1 cellular context compared by ENCODE assay signal in the genomic region with DNA sequence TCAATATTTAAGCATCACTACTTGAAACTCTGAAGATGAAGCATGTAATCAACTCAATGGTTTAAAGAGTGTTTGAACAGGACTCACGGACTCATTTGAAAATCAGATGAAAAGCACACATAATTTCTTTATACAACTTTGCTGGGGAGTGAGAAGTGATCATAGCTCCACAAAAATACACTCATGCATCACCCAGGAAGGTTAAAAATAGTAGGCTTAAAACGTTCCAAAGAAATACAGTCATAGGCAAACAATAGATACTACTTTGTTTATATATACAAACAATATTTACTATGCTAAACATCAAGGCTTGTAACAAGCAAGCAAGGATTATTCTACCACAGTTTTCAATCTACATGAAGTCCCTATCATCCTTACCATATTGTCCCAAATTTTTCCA.
TF ChIP-seq lines count a peak whose summit lies in the region.

No MANE protein-coding gene starts in this region.

TF ChIP-seq in IMR-90, 13 proteins besides CTCF, POLR2A, EP300 and RAD21:
- TF ChIP-seq SMC3 (IDR thresholded peaks at IDR 0.05; ENCODE audit: low read depth, low read length) (no peak), FOS (IDR thresholded peaks at IDR 0.05; ENCODE audit: low read depth, low read length) (no peak), BHLHE40 (IDR thresholded peaks at IDR 0.05; ENCODE audit: low read depth, low read length) (no peak), MAZ (IDR thresholded peaks at IDR 0.05; ENCODE audit: borderline replicate concordance, low read depth, low read length) (no peak)
